Comparison of ENCODE assay signal across 11 cellular contexts in the genomic region with DNA sequence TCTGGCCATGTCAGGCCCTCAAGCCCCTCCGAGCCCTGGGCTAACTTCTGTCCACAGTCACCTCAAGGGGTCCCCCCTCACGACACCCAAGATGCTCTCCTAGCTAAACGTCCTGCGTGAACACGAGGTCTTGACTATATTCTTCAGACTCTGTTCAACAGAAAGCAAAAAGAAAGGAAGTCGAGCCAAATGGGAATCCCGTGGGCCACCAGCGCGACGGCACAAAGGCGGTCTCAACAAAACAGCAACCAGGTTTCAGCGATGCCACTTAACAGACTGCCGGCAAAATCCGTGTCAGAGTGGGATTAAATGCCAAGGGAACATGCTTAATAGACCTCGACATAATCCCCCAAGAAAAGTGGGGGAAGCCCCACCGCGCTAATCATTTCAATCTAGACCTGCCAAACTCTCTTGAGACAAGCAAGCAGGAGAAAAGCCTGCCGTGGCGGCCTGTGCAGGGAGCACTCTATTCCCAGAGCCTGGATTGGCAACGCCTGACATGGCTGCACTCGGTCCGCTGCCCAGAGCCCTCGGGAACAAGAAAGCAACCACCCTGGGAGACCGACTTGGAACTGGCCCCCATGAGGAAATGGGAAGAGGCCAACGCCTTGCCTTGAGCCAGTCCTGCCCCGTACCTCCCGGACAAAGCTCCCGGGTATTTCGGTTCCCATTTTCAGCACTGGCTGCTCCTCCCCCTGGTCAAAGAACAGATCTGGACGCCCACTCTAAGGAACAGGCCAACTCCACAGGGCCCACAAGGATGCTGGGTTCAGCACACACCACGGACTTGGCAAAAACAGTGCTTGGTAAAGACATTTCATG. TPM values are rescaled to one million over a fixed set of nuclear protein-coding genes. Genes with fewer than 3 reads are reported as not detected.
DNase-seq lines count a peak whose midpoint lies in the region; ATAC-seq, FAIRE-seq and TF ChIP-seq lines count a peak whose summit lies in the region.
"Had no signal": no experiment of that assay in that cellular context is flagged by ENCODE, and none has a peak within 500 bp of the region (broad histone marks: within the 10 kb centered on the region; RNA-seq: fewer than 3 reads in every experiment).

No MANE protein-coding gene starts in this region.

- H3K27ac ChIP-seq in right cardiac atrium (ENCODE audit: low read length), result peak overlapping the region; percentile 68
- H3K27ac ChIP-seq in effector memory CD4-positive, alpha-beta T cell (ENCODE audit: insufficient read depth, low read length, poor library complexity, severe bottlenecking), result no peak overlapping the region

- ATAC-seq in right cardiac atrium (peak; percentile 69 to 82), sciatic nerve (peak; percentile 64)
- ATAC-seq: activated naive CD8-positive, alpha-beta T cell treated with anti-CD3 and anti-CD28 coated beads, Interleukin-2, amount 50 U/mL, for 24 hours had no signal

- no peaks in the 10 kb centered on the region for H3K9me3 ChIP-seq in right cardiac atrium (ENCODE audit: control insufficient read depth, low read length)
- no peaks in the 10 kb centered on the region for H3K9me3 ChIP-seq in effector memory CD4-positive, alpha-beta T cell (ENCODE audit: control insufficient read depth, low read length)

- no peaks in the 10 kb centered on the region for H3K27me3 ChIP-seq in right cardiac atrium (ENCODE audit: control insufficient read depth, insufficient read depth)
- no peaks in the 10 kb centered on the region for H3K27me3 ChIP-seq in effector memory CD4-positive, alpha-beta T cell (replicated peaks; ENCODE audit: control insufficient read depth, insufficient read depth, low read length, poor library complexity, severe bottlenecking)

- peaks cover 15% of the 10 kb centered on the region for H3K4me1 Mint-ChIP-seq in HFFc6 (ENCODE audit: low read depth)

- H3K4me3 ChIP-seq in right cardiac atrium (ENCODE audit: low read length), result no peak overlapping the region
- no peak overlapping the region for H3K4me3 ChIP-seq in effector memory CD4-positive, alpha-beta T cell (ENCODE audit: insufficient read depth, low read depth, low read length, poor library complexity, severe bottlenecking)

- TF ChIP-seq CTCF in D721Med (IDR thresholded peaks at IDR 0.05; ENCODE audit: insufficient read depth, missing control alignments) (no peak), HFFc6 (IDR thresholded peaks at IDR 0.05) (no peak)

- peaks cover 12% of the 10 kb centered on the region for H3K36me3 ChIP-seq in effector memory CD4-positive, alpha-beta T cell (ENCODE audit: control insufficient read depth, insufficient read depth, low read length)

- no peaks in the 10 kb centered on the region; the same call in 1 of the 2 replicates for H3K27me3 Mint-ChIP-seq in HFFc6 (ENCODE audit: insufficient read depth)
- H3K27me3 Mint-ChIP-seq: activated naive CD8-positive, alpha-beta T cell treated with anti-CD3 and anti-CD28 coated beads, Interleukin-2, amount 50 U/mL, for 24 hours had no signal

- no peak overlapping the region for H3K4me3 Mint-ChIP-seq in HFFc6
- H3K4me3 Mint-ChIP-seq: activated naive CD8-positive, alpha-beta T cell treated with anti-CD3 and anti-CD28 coated beads, Interleukin-2, amount 50 U/mL, for 24 hours had no signal

- H3K9me3 Mint-ChIP-seq in HFFc6, result no peaks in the 10 kb centered on the region
- H3K9me3 Mint-ChIP-seq: activated naive CD8-positive, alpha-beta T cell treated with anti-CD3 and anti-CD28 coated beads, Interleukin-2, amount 50 U/mL, for 24 hours had no signal

- intact Hi-C loops in right cardiac atrium (cut with DNase I) (no loop called here), sciatic nerve (cut with DNase I) (no loop called here)

- FAIRE-seq in D721Med (lab: Jason Lieb, UNC), result no peak
- FAIRE-seq in GM12892 (lab: Jason Lieb, UNC), result no peak

- no peak for TF ChIP-seq POLR2A in GM12892 (IDR thresholded peaks at IDR 0.05; ENCODE audit: low read depth, low read length)

- WGBS in right cardiac atrium, result 48% methylated on average over 31 of the region's 31 CpGs

- H3K36me3 Mint-ChIP-seq in HFFc6 (ENCODE audit: low read depth), result peaks cover 9% of the 10 kb centered on the region; the same call in 1 of the 2 replicates

- DNase-seq in D721Med (ENCODE audit: insufficient read length, low spot score), result peak; percentile 78
- peak in 49 of 56 donors; percentile 18 to 86 (median 61) for DNase-seq in amygdala (lab: John Stamatoyannopoulos, UW)
- DNase-seq in right cardiac atrium, result peak; percentile 78 to 87 (median 87)
- peak; percentile 68 for DNase-seq in sciatic nerve (ENCODE audit: low spot score)
- no peak for DNase-seq in HFFc6
- no peak for DNase-seq in NCI-H128 (lab: John Stamatoyannopoulos, UW; ENCODE audit: unreplicated experiment)
- DNase-seq in GM12892 (ENCODE audit: insufficient read length), result no peak
- DNase-seq in effector memory CD4-positive, alpha-beta T cell, result no peak
- DNase-seq: activated naive CD8-positive, alpha-beta T cell treated with anti-CD3 and anti-CD28 coated beads, Interleukin-2, amount 50 U/mL, for 24 hours; GDM1; SW 1271 had no signal

- H3K4me1 ChIP-seq in right cardiac atrium (ENCODE audit: control insufficient read depth, insufficient read depth, low read length), result peaks cover 28% of the 10 kb centered on the region
- H3K4me1 ChIP-seq in effector memory CD4-positive, alpha-beta T cell (ENCODE audit: control insufficient read depth, insufficient read depth, low read length, poor library complexity, severe bottlenecking), result peaks cover 22% of the 10 kb centered on the region

- no peak overlapping the region for H3K27ac Mint-ChIP-seq in HFFc6
- H3K27ac Mint-ChIP-seq: activated naive CD8-positive, alpha-beta T cell treated with anti-CD3 and anti-CD28 coated beads, Interleukin-2, amount 50 U/mL, for 24 hours had no signal

RNA-seq across cellular contexts. Expression of a gene that starts 16.0 kb away (rescaled TPM):
- total RNA-seq in right cardiac atrium (10 to 100 TPM; 25.6 to 27.7 (median 26.8) TPM), sciatic nerve (50.4 TPM)
- polyA plus RNA-seq in right cardiac atrium, result 12.4 TPM
- total RNA-seq in HFFc6 (2021; fragmentation: NEBNext Ultra II Directional; extraction: Animal tissue kit (Norgen Biotek cat#: 25700)), result 10 to 100 TPM; 43.9 to 66.1 (median 55.2) TPM
- 26.0 TPM for polyA plus RNA-seq in GM12892 (2012; ENCODE audit: missing spikeins)

RNA-seq across cellular contexts. Expression of a gene that starts 33.0 kb away (rescaled TPM):
- total RNA-seq in right cardiac atrium (10 to 100 TPM; 49.1 to 57.0 (median 53.5) TPM), sciatic nerve (41.8 TPM)
- 34.0 TPM for polyA plus RNA-seq in right cardiac atrium
- 100 to 1,000 TPM; 158 to 181 (median 175) TPM for total RNA-seq in HFFc6 (2021; fragmentation: NEBNext Ultra II Directional; extraction: Animal tissue kit (Norgen Biotek cat#: 25700))
- 109 TPM for polyA plus RNA-seq in GM12892 (2012; ENCODE audit: missing spikeins)

RNA-seq across cellular contexts. Expression of a gene that starts 49.2 kb away (rescaled TPM):
- total RNA-seq in right cardiac atrium (10 to 100 TPM; 33.9 to 40.9 (median 36.2) TPM), sciatic nerve (19.3 TPM)
- 16.2 TPM for polyA plus RNA-seq in right cardiac atrium
- total RNA-seq in HFFc6 (2021; fragmentation: NEBNext Ultra II Directional; extraction: Animal tissue kit (Norgen Biotek cat#: 25700)), result 10 to 100 TPM; 44.2 to 55.1 (median 49.3) TPM
- polyA plus RNA-seq in GM12892 (2012; ENCODE audit: missing spikeins), result 1.7 TPM

Comparison
In these comparisons a context has a peak if more than half of its experiments do, and no peak if none do; other contexts are left out.
1. DNase-seq: peak in D721Med (single experiment), amygdala (49 of 56), right cardiac atrium (3 of 3) and sciatic nerve (single experiment); none in HFFc6 (single experiment), NCI-H128 (single experiment), GM12892 (single experiment) and effector memory CD4-positive, alpha-beta T cell (0 of 3).